In the genomic region with DNA sequence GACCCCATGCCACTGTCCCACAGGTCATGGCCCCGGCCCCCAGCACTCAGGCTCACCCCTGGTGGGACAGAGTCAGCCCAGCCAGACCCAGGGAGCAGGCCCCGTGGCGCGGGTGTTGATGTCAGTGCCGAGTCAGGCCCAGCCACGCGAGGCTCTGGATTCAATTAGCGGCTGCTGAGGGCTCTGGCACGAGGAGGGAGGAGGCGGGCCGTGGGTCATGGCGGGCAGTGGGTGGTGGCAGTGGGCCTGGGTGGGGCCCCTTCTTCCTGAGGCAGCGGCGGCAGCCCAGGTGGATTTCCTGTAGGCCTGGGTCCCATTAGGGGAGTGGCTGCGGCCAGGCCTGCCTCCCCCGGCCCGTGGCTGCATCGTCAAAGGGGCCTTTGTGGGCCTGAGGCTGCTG, we compare ENCODE assay signal across 13 cellular contexts. TPM values are rescaled to one million over a fixed set of nuclear protein-coding genes. Genes with fewer than 3 reads are reported as not detected.
DNase-seq lines count a peak whose midpoint lies in the region; ATAC-seq and TF ChIP-seq lines count a peak whose summit lies in the region.
"Had no signal": no experiment of that assay in that cellular context is flagged by ENCODE, and none has a peak within 500 bp of the region (broad histone marks: within the 10 kb centered on the region; RNA-seq: fewer than 3 reads in every experiment).

No MANE protein-coding gene starts in this region.

- intact Hi-C loops in Caco-2 (cut with micrococcal nuclease; ENCODE audit: unreplicated experiment), result no loop called here
- intact Hi-C loops in activated CD8-positive, alpha-beta T cell treated with anti-CD3 and anti-CD28 coated beads for 36 hours (cut with micrococcal nuclease), result no loop called here
- intact Hi-C loops in lower leg skin (cut with DNase I; ENCODE audit: low total_unique reads), result no loop called here

- H3K4me1 ChIP-seq in cardiac muscle cell (ENCODE audit: low read depth) (peaks cover 31% of the 10 kb centered on the region), right atrium auricular region (peaks cover 0 to 58% of the 10 kb centered on the region in 2 donors), mesodermal cell (ENCODE audit: control insufficient read depth, insufficient read depth, low read length, poor library complexity, severe bottlenecking) (peaks cover 63% of the 10 kb centered on the region), Caco-2 (peaks cover 13% of the 10 kb centered on the region)

- no peak for ATAC-seq in effector memory CD8-positive, alpha-beta T cell (replicated peaks)
- ATAC-seq in activated CD8-positive, alpha-beta T cell treated with anti-CD3 and anti-CD28 coated beads for 36 hours, result no peak
- ATAC-seq in HG02840 (IDR thresholded peaks at IDR 0.05; ENCODE audit: low FRiP score, unreplicated experiment), result no peak
- ATAC-seq: activated T-cell treated with anti-CD3 and anti-CD28 coated beads, Interleukin-2, amount 50 U/mL, for 72 hours; natural killer cell treated with Interleukin-12 subunit alpha and Interleukin-12 subunit beta and Interleukin-15 and Interleukin-18, amount 100 ng/mL, for 72 hours had no signal

- H3K27me3 Mint-ChIP-seq in effector memory CD8-positive, alpha-beta T cell, result no peaks in the 10 kb centered on the region
- H3K27me3 Mint-ChIP-seq in Caco-2 (ENCODE audit: insufficient read depth, unreplicated experiment), result no peaks in the 10 kb centered on the region
- no peaks in the 10 kb centered on the region for H3K27me3 Mint-ChIP-seq in activated CD8-positive, alpha-beta T cell treated with anti-CD3 and anti-CD28 coated beads for 36 hours
- H3K27me3 Mint-ChIP-seq: natural killer cell treated with Interleukin-12 subunit alpha and Interleukin-12 subunit beta and Interleukin-15 and Interleukin-18, amount 100 ng/mL, for 72 hours; stimulated activated naive CD8-positive, alpha-beta T cell treated with anti-CD3 and anti-CD28 coated beads, Interleukin-15, Interleukin-2, amounts not matched to agents 100 ng/mL and 50 ng/mL, for 24 hours had no signal

- H3K27ac ChIP-seq in cardiac muscle cell, result peak overlapping the region; percentile 52
- no peak overlapping the region for H3K27ac ChIP-seq in right atrium auricular region
- peak overlapping the region; percentile 23 for H3K27ac ChIP-seq in mesodermal cell (ENCODE audit: low read depth, low read length, severe bottlenecking)

- 82 to 87% methylated on average over 17 to 18 of the region's 18 CpGs for WGBS in mesodermal cell (ENCODE audit: insufficient coverage in 2 of 2), 2 experiments
- 48 to 55% methylated on average over 14 to 18 of the region's 18 CpGs for WGBS in lower leg skin, 2 donors

- TF ChIP-seq POLR2A in lower leg skin (IDR thresholded peaks at IDR 0.05), result no peak

- no peak overlapping the region for H3K4me3 ChIP-seq in cardiac muscle cell
- H3K4me3 ChIP-seq in right atrium auricular region, result no peak overlapping the region
- H3K4me3 ChIP-seq in mesodermal cell (ENCODE audit: extremely low read depth, insufficient read depth, low read length, poor library complexity, severe bottlenecking), result no peak overlapping the region
- no peak overlapping the region for H3K4me3 ChIP-seq in Caco-2 (ENCODE audit: low read depth, low read length)
- no peak overlapping the region for H3K4me3 ChIP-seq in lower leg skin (ENCODE audit: low read depth, poor library complexity, severe bottlenecking)

- DNase-seq in cardiac muscle cell (ENCODE audit: low read depth in 1 of 2, low spot score in 1 of 2), result no peak
- DNase-seq in right atrium auricular region (ENCODE audit: low spot score), result no peak
- DNase-seq in effector memory CD8-positive, alpha-beta T cell, result no peak
- DNase-seq in Caco-2, result no peak
- no peak for DNase-seq in activated CD8-positive, alpha-beta T cell treated with anti-CD3 and anti-CD28 coated beads for 36 hours
- no peak for DNase-seq in lower leg skin (ENCODE audit: low spot score in 2 of 2)
- DNase-seq: activated T-cell treated with anti-CD3 and anti-CD28 coated beads, Interleukin-2, amount 50 U/mL, for 72 hours; NCI-H446 treated with DMSO at 0.1 percent for 48 hours; OCI-M1 had no signal

- H3K9me3 ChIP-seq in cardiac muscle cell (ENCODE audit: low read depth) (no peaks in the 10 kb centered on the region), right atrium auricular region (no peaks in the 10 kb centered on the region), mesodermal cell (ENCODE audit: control insufficient read depth, low read length) (no peaks in the 10 kb centered on the region), Caco-2 (no peaks in the 10 kb centered on the region)

- no TSS peak for BruUV-seq in Caco-2 (replicated peaks; lab: Mats Ljungman, UMichigan)

- no peak for TF ChIP-seq CTCF in cardiac muscle cell (IDR thresholded peaks at IDR 0.05; ENCODE audit: low read depth, low read length)
- no peak for TF ChIP-seq CTCF in right atrium auricular region (IDR thresholded peaks at IDR 0.05)
- TF ChIP-seq CTCF in Caco-2 (IDR thresholded peaks at IDR 0.05; ENCODE audit: insufficient read depth in 1 of 2, low read depth in 1 of 2, low read length in 1 of 2, severe bottlenecking in 1 of 2, unreplicated experiment in 1 of 2), result no peak
- TF ChIP-seq CTCF in activated CD8-positive, alpha-beta T cell treated with anti-CD3 and anti-CD28 coated beads for 36 hours (IDR thresholded peaks at IDR 0.05), result no peak
- no peak for TF ChIP-seq CTCF in lower leg skin (IDR thresholded peaks at IDR 0.05)

- H3K27me3 ChIP-seq in cardiac muscle cell, result no peaks in the 10 kb centered on the region
- H3K27me3 ChIP-seq in right atrium auricular region, result no peaks in the 10 kb centered on the region
- H3K27me3 ChIP-seq in Caco-2 (replicated peaks; ENCODE audit: control insufficient read depth, insufficient read depth, low read length), result no peaks in the 10 kb centered on the region

- POLR2A ChIA-PET in Caco-2 (lab: Charles Lee), result no interaction called here
- POLR2A ChIA-PET in activated CD8-positive, alpha-beta T cell treated with anti-CD3 and anti-CD28 coated beads for 36 hours (lab: Charles Lee), result interaction anchor here (1.0 kb wide), 1 partner anchor 11 kb away, joined by 3 read pairs; no protein-coding TSS in a partner anchor

- H3K4me3 Mint-ChIP-seq in effector memory CD8-positive, alpha-beta T cell, result peak overlapping the region in 1 of 2 donors; percentile 38
- no peak overlapping the region for H3K4me3 Mint-ChIP-seq in Caco-2 (ENCODE audit: unreplicated experiment)
- no peak overlapping the region for H3K4me3 Mint-ChIP-seq in activated CD8-positive, alpha-beta T cell treated with anti-CD3 and anti-CD28 coated beads for 36 hours
- H3K4me3 Mint-ChIP-seq: activated T-cell treated with anti-CD3 and anti-CD28 coated beads, Interleukin-2, amount 50 U/mL, for 72 hours; natural killer cell treated with Interleukin-12 subunit alpha and Interleukin-12 subunit beta and Interleukin-15 and Interleukin-18, amount 100 ng/mL, for 72 hours; stimulated activated naive CD8-positive, alpha-beta T cell treated with anti-CD3 and anti-CD28 coated beads, Interleukin-15, Interleukin-2, amounts not matched to agents 100 ng/mL and 50 ng/mL, for 24 hours had no signal

- no peaks in the 10 kb centered on the region for H3K9me3 Mint-ChIP-seq in effector memory CD8-positive, alpha-beta T cell
- H3K9me3 Mint-ChIP-seq in Caco-2 (ENCODE audit: unreplicated experiment), result no peaks in the 10 kb centered on the region
- H3K9me3 Mint-ChIP-seq in activated CD8-positive, alpha-beta T cell treated with anti-CD3 and anti-CD28 coated beads for 36 hours, result no peaks in the 10 kb centered on the region
- H3K9me3 Mint-ChIP-seq: activated T-cell treated with anti-CD3 and anti-CD28 coated beads, Interleukin-2, amount 50 U/mL, for 72 hours; natural killer cell treated with Interleukin-12 subunit alpha and Interleukin-12 subunit beta and Interleukin-15 and Interleukin-18, amount 100 ng/mL, for 72 hours; stimulated activated naive CD8-positive, alpha-beta T cell treated with anti-CD3 and anti-CD28 coated beads, Interleukin-15, Interleukin-2, amounts not matched to agents 100 ng/mL and 50 ng/mL, for 24 hours had no signal

- H3K27ac Mint-ChIP-seq in effector memory CD8-positive, alpha-beta T cell, result peak overlapping the region; percentile 67 to 92
- no peak overlapping the region for H3K27ac Mint-ChIP-seq in Caco-2 (ENCODE audit: unreplicated experiment)
- no peak overlapping the region for H3K27ac Mint-ChIP-seq in activated CD8-positive, alpha-beta T cell treated with anti-CD3 and anti-CD28 coated beads for 36 hours
- H3K27ac Mint-ChIP-seq: activated T-cell treated with anti-CD3 and anti-CD28 coated beads, Interleukin-2, amount 50 U/mL, for 72 hours; natural killer cell treated with Interleukin-12 subunit alpha and Interleukin-12 subunit beta and Interleukin-15 and Interleukin-18, amount 100 ng/mL, for 72 hours; stimulated activated naive CD8-positive, alpha-beta T cell treated with anti-CD3 and anti-CD28 coated beads, Interleukin-15, Interleukin-2, amounts not matched to agents 100 ng/mL and 50 ng/mL, for 24 hours had no signal

- H3K4me1 Mint-ChIP-seq in effector memory CD8-positive, alpha-beta T cell (ENCODE audit: low read depth in 2 of 2), result peaks cover 0 to 8% of the 10 kb centered on the region in 2 donors
- no peaks in the 10 kb centered on the region for H3K4me1 Mint-ChIP-seq in Caco-2 (ENCODE audit: low read depth, unreplicated experiment)
- H3K4me1 Mint-ChIP-seq in activated CD8-positive, alpha-beta T cell treated with anti-CD3 and anti-CD28 coated beads for 36 hours (ENCODE audit: low read depth), result no peaks in the 10 kb centered on the region

- peaks cover 100% of the 10 kb centered on the region for H3K36me3 Mint-ChIP-seq in effector memory CD8-positive, alpha-beta T cell (ENCODE audit: insufficient read depth)
- H3K36me3 Mint-ChIP-seq in Caco-2 (ENCODE audit: insufficient read depth, unreplicated experiment), result peaks cover 14% of the 10 kb centered on the region
- peaks cover 3% of the 10 kb centered on the region for H3K36me3 Mint-ChIP-seq in activated CD8-positive, alpha-beta T cell treated with anti-CD3 and anti-CD28 coated beads for 36 hours (ENCODE audit: low read depth)
- H3K36me3 Mint-ChIP-seq: natural killer cell treated with Interleukin-12 subunit alpha and Interleukin-12 subunit beta and Interleukin-15 and Interleukin-18, amount 100 ng/mL, for 72 hours had no signal

- CTCF ChIA-PET in Caco-2 (lab: Charles Lee), result no interaction called here
- CTCF ChIA-PET in activated CD8-positive, alpha-beta T cell treated with anti-CD3 and anti-CD28 coated beads for 36 hours (lab: Charles Lee), result interaction anchor here (1.5 kb wide), 2 partner anchors 18 to 19 kb away, joined by 4 to 5 read pairs; no protein-coding TSS in a partner anchor

- H3K36me3 ChIP-seq in cardiac muscle cell (no peaks in the 10 kb centered on the region), right atrium auricular region (peaks cover 25% of the 10 kb centered on the region), mesodermal cell (ENCODE audit: control insufficient read depth, insufficient read depth, low read length) (peaks cover 29% of the 10 kb centered on the region), Caco-2 (ENCODE audit: control insufficient read depth, insufficient read depth, low read length) (no peaks in the 10 kb centered on the region)

RNA-seq across cellular contexts. Expression of a gene that starts 12.8 kb away (rescaled TPM):
- total RNA-seq in cardiac muscle cell, result 23.3 and 33.3 TPM in 2 replicates
- 18.9 and 30.5 TPM in 2 replicates for polyA plus RNA-seq in cardiac muscle cell
- 10 to 100 TPM; 17.9 to 39.0 TPM for total RNA-seq in right atrium auricular region
- polyA plus RNA-seq in mesodermal cell (2013, experiment 1 of 2), result 29.4 TPM
- polyA plus RNA-seq in mesodermal cell (2013, experiment 2 of 2), result 26.3 TPM
- total RNA-seq in Caco-2 (2022), result 2.7 and 2.8 TPM in 2 replicates
- total RNA-seq in activated CD8-positive, alpha-beta T cell treated with anti-CD3 and anti-CD28 coated beads for 36 hours, result not detected
- 10 to 100 TPM; 35.6 to 52.8 (median 46.7) TPM for total RNA-seq in lower leg skin
- total RNA-seq: activated T-cell treated with anti-CD3 and anti-CD28 coated beads, Interleukin-2, amount 50 U/mL, for 72 hours had no signal

RNA-seq across cellular contexts. Expression of a gene that starts 31.9 kb away (rescaled TPM):
- total RNA-seq in cardiac muscle cell, result 33.0 and 66.5 TPM in 2 replicates
- polyA plus RNA-seq in cardiac muscle cell, result 54.2 and 62.1 TPM in 2 replicates
- total RNA-seq in right atrium auricular region, result 10 to 100 TPM; 10.3 TPM
- 25.0 TPM for polyA plus RNA-seq in mesodermal cell (2013, experiment 1 of 2)
- 17.7 TPM for polyA plus RNA-seq in mesodermal cell (2013, experiment 2 of 2)
- 23.1 and 33.4 TPM in 2 replicates for total RNA-seq in Caco-2 (2022)
- 10 to 100 TPM; 73.3 to 76.6 TPM for total RNA-seq in activated CD8-positive, alpha-beta T cell treated with anti-CD3 and anti-CD28 coated beads for 36 hours
- total RNA-seq in lower leg skin, result 10 to 100 TPM; 18.4 to 39.0 (median 22.7) TPM

RNA-seq across cellular contexts. Expression of a gene that starts 33.4 kb away (rescaled TPM):
- total RNA-seq in cardiac muscle cell (65.1 and 72.5 TPM in 2 replicates), right atrium auricular region (10 to 100 TPM; 54.6 to 85.7 TPM), Caco-2 (2022) (74.1 and 76.5 TPM in 2 replicates), lower leg skin (10 to 100 TPM; 26.2 to 64.5 (median 40.9) TPM)
- polyA plus RNA-seq in cardiac muscle cell, result 71.8 and 82.8 TPM in 2 replicates
- polyA plus RNA-seq in mesodermal cell (2013, experiment 1 of 2), result 60.5 TPM
- polyA plus RNA-seq in mesodermal cell (2013, experiment 2 of 2), result 42.8 TPM
- 10 to 100 TPM; 65.9 to 70.1 TPM for total RNA-seq in activated CD8-positive, alpha-beta T cell treated with anti-CD3 and anti-CD28 coated beads for 36 hours

RNA-seq across cellular contexts. Expression of a gene that starts 41.2 kb away (rescaled TPM):
- total RNA-seq in cardiac muscle cell (62.1 and 70.7 TPM in 2 replicates), right atrium auricular region (10 to 100 TPM; 47.6 to 50.5 TPM), Caco-2 (2022) (77.1 and 79.6 TPM in 2 replicates), lower leg skin (10 to 100 TPM; 37.4 to 44.1 (median 40.8) TPM)
- 60.5 and 70.8 TPM in 2 replicates for polyA plus RNA-seq in cardiac muscle cell
- 35.8 TPM for polyA plus RNA-seq in mesodermal cell (2013, experiment 1 of 2)
- polyA plus RNA-seq in mesodermal cell (2013, experiment 2 of 2), result 34.8 TPM
- total RNA-seq in activated CD8-positive, alpha-beta T cell treated with anti-CD3 and anti-CD28 coated beads for 36 hours, result 100 to 1,000 TPM in 1 of 2 experiments, 10 to 100 TPM in 1; 86.8 to 101 TPM

Comparison
In these comparisons a context has a peak if more than half of its experiments do, and no peak if none do; other contexts are left out.
1. H3K27ac ChIP-seq: peak in cardiac muscle cell (single experiment) and mesodermal cell (single experiment); none in right atrium auricular region (0 of 2).
2. H3K27ac Mint-ChIP-seq: peak in effector memory CD8-positive, alpha-beta T cell (2 of 2); none in Caco-2 (single experiment) and activated CD8-positive, alpha-beta T cell treated with anti-CD3 and anti-CD28 coated beads for 36 hours (single experiment).